30 cellular contexts compared by ENCODE assay signal in genomic region chr3:44518782-44519156, GRCh38.
"Had no signal": no experiment of that assay in that cellular context is flagged by ENCODE, and none has a peak within 500 bp of the region (broad histone marks: within the 10 kb centered on the region; RNA-seq: fewer than 3 reads in every experiment).

No MANE protein-coding gene starts in this region.

- H3K4me1 Mint-ChIP-seq: neural progenitor cell had no signal

- H2AFZ ChIP-seq: hepatocyte, neural progenitor cell had no signal

- FAIRE-seq: keratinocyte had no signal

- H3K27ac ChIP-seq: heart right ventricle, hepatocyte, lower lobe of right lung, neural progenitor cell, neutrophil, ovary, right atrium auricular region, skin epidermis, tibial nerve, uterus had no signal

- H3K4me1 ChIP-seq: heart right ventricle, lower lobe of right lung, neural progenitor cell, right atrium auricular region, tibial nerve, uterus had no signal

- H3K27me3 ChIP-seq: hepatocyte, neural progenitor cell, neutrophil, ovary, right atrium auricular region, uterus had no signal

- H3K4me3 Mint-ChIP-seq: naive thymus-derived CD8-positive, alpha-beta T cell; nephron progenitor cell; neural progenitor cell; stimulated activated naive CD8-positive, alpha-beta T cell treated with anti-CD3 and anti-CD28 coated beads, Interleukin-15, amount 100 ng/mL, for 72 hours; type B pancreatic cell had no signal

- H3K9ac ChIP-seq: neural progenitor cell had no signal

- ATAC-seq: heart right ventricle; left cardiac atrium; left lobe of liver; left ventricle myocardium superior; lower lobe of right lung; naive thymus-derived CD8-positive, alpha-beta T cell; sciatic nerve; stimulated activated naive CD8-positive, alpha-beta T cell treated with anti-CD3 and anti-CD28 coated beads, Interleukin-15, amount 100 ng/mL, for 72 hours had no signal

- H3K9me3 Mint-ChIP-seq: naive thymus-derived CD8-positive, alpha-beta T cell; neural progenitor cell; stimulated activated naive CD8-positive, alpha-beta T cell treated with anti-CD3 and anti-CD28 coated beads, Interleukin-15, amount 100 ng/mL, for 72 hours; type B pancreatic cell had no signal

- H3K36me3 ChIP-seq: heart right ventricle, lower lobe of right lung, neural progenitor cell, neutrophil, ovary, right atrium auricular region, tibial nerve, uterus had no signal

- H3K27ac Mint-ChIP-seq: naive thymus-derived CD8-positive, alpha-beta T cell; nephron progenitor cell; neural progenitor cell; progenitor cell of endocrine pancreas; type B pancreatic cell had no signal

- DNase-seq: heart right ventricle; kidney glomerular epithelial cell; left cardiac atrium; left ventricle myocardium superior; lower lobe of right lung; mammary epithelial cell; mesenchymal stem cell; naive thymus-derived CD8-positive, alpha-beta T cell; nephron progenitor cell; occipital lobe; ovary; stimulated activated CD4-positive, alpha-beta T cell treated with anti-CD3 and anti-CD28 coated beads, Interleukin-12 subunit alpha, Interleukin-12 subunit beta, amount 100 ng/mL, for 4 hours; stimulated activated CD4-positive, alpha-beta T cell treated with anti-CD3 and anti-CD28 coated beads, Interleukin-15, amount 100 ng/mL, for 24 hours; stimulated activated CD4-positive, alpha-beta T cell treated with anti-CD3 and anti-CD28 coated beads, Interleukin-2, amount 100 ng/mL, for 24 hours; stimulated activated CD4-positive, alpha-beta T cell treated with anti-CD3 and anti-CD28 coated beads, Interleukin-4, amount 100 ng/mL, for 1 hour; stimulated activated naive CD4-positive, alpha-beta T cell treated with Interleukin-2 at 50 U/mL for 16 hours; stimulated activated naive CD8-positive, alpha-beta T cell treated with anti-CD3 and anti-CD28 coated beads, Interleukin-15, amount 100 ng/mL, for 72 hours; substantia nigra; uterus had no signal

- H3K27me3 Mint-ChIP-seq: progenitor cell of endocrine pancreas had no signal

- H3K36me3 Mint-ChIP-seq: naive thymus-derived CD8-positive, alpha-beta T cell; neural progenitor cell; type B pancreatic cell had no signal

- H3K4me3 ChIP-seq: heart right ventricle, hepatocyte, lower lobe of right lung, neural progenitor cell, ovary, right atrium auricular region, skin epidermis, tibial nerve, uterus had no signal

- H3K4me2 ChIP-seq: hepatocyte, neural progenitor cell had no signal

- H3K9me3 ChIP-seq: heart right ventricle, lower lobe of right lung, neutrophil, ovary, right atrium auricular region, tibial nerve, uterus had no signal

- H3K79me2 ChIP-seq: hepatocyte had no signal
